Comparison of ENCODE assay signal across 21 cellular contexts in the genomic region with DNA sequence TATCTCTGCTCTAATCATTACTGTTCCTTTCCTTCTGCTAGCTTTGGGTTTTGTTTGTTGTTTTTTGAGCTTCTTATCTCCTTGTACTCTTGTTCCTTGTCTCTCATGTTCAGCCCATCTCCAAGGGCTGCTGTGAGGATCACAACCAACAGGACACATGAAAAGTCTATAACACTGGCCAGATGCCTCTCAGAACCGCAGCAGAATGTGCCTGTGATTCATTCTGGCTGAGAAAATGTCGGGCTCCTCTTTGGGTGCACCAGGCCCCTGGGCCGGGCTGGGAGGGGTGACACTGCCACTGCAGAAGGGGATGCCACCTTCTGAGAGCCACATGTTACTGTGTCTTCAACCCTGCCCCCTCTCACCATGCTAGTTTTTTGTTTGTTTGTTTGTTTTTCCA.
"Had no signal": no experiment of that assay in that cellular context is flagged by ENCODE, and none has a peak within 500 bp of the region (broad histone marks: within the 10 kb centered on the region; RNA-seq: fewer than 3 reads in every experiment).

No MANE protein-coding gene starts in this region.

- H3K27me3 ChIP-seq: dorsolateral prefrontal cortex, esophagus muscularis mucosa, SJSA1, upper lobe of right lung had no signal

- FAIRE-seq: endometrium, frontal cortex had no signal

- ATAC-seq: activated T-helper 17 cell treated with anti-CD3 and anti-CD28 coated beads, Interleukin-2, amount 50 U/mL, for 72 hours; lower lobe of right lung; naive thymus-derived CD4-positive, alpha-beta T cell; psoas muscle; sciatic nerve; stimulated activated naive CD8-positive, alpha-beta T cell treated with anti-CD3 and anti-CD28 coated beads, Interleukin-15, Interleukin-2, amounts not matched to agents 100 U/mL and 50 U/mL, for 24 hours; upper lobe of right lung had no signal

- H3K9me3 ChIP-seq: esophagus muscularis mucosa, lower lobe of right lung, psoas muscle, SJSA1, upper lobe of right lung had no signal

- H3K27ac ChIP-seq: dorsolateral prefrontal cortex, esophagus muscularis mucosa, lower lobe of right lung, psoas muscle, SJSA1, upper lobe of right lung had no signal

- H3K4me1 ChIP-seq: esophagus muscularis mucosa, SJSA1 had no signal

- H3K36me3 ChIP-seq: lower lobe of right lung, SJSA1, upper lobe of right lung had no signal

- H3K4me3 ChIP-seq: dorsolateral prefrontal cortex, esophagus muscularis mucosa, lower lobe of right lung, psoas muscle, SJSA1, upper lobe of right lung had no signal

- DNase-seq: activated CD4-positive, alpha-beta memory T cell treated with anti-CD3 and anti-CD28 coated beads, Interleukin-2, amount 10 ng/mL, durations not matched to agents 7 days and 5 days; activated CD4-positive, alpha-beta T cell treated with anti-CD3 and anti-CD28 coated beads for 1 hour; activated naive CD4-positive, alpha-beta T cell treated with anti-CD3 and anti-CD28 coated beads for 36 hours; amniotic stem cell; cerebellar nuclear complex; dorsolateral prefrontal cortex; lower lobe of right lung; naive thymus-derived CD4-positive, alpha-beta T cell; psoas muscle; stimulated activated CD4-positive, alpha-beta T cell treated with anti-CD3 and anti-CD28 coated beads, Interleukin-12 subunit alpha, Interleukin-12 subunit beta, amount 100 ng/mL, for 4 hours; stimulated activated CD4-positive, alpha-beta T cell treated with anti-CD3 and anti-CD28 coated beads, Interleukin-4, amount 100 ng/mL, for 1 hour; stimulated activated CD8-positive, alpha-beta memory T cell treated with anti-CD3 and anti-CD28 coated beads, Interleukin-4, amount 100 ng/mL, for 48 hours; stimulated activated naive CD8-positive, alpha-beta T cell treated with anti-CD3 and anti-CD28 coated beads, Interleukin-15, Interleukin-2, amounts not matched to agents 100 U/mL and 50 U/mL, for 24 hours; SW 1271; upper lobe of right lung had no signal
